Comparison of ENCODE assay signal across 1 cellular context in the genomic region with DNA sequence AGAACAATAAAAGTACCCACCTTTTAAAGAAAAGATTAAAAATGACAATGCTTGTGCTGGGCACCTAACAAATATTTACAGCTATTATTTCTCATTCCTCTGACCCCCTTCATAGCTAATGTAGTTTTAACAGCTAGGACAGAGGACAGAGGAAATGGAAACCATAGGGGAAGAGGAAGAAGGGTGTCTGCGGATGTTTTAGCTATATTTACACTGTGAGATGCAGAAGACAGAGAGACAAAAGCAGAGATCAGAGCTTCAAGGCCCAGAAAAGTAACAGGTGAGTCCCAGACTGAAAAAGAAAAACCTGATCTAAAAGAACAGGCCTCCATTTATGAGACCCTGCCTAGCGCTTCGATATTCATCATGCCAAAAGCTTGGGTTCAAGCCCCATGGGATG.
TF ChIP-seq lines count a peak whose summit lies in the region.

No MANE protein-coding gene starts in this region.

TF ChIP-seq in HepG2, 621 proteins besides CTCF, POLR2A, EP300 and RAD21 (continued from another document):
- TF ChIP-seq KIAA2018 (CRISPR knock-in tag; IDR thresholded peaks at IDR 0.05; ENCODE audit: borderline replicate concordance) (no peak), ZNF766 (CRISPR knock-in tag; IDR thresholded peaks at IDR 0.05; ENCODE audit: borderline replicate concordance) (no peak), ZNF572 (CRISPR knock-in tag; IDR thresholded peaks at IDR 0.05) (no peak), TP53 (CRISPR knock-in tag; conservative IDR thresholded peaks at IDR 0.05) (no peak), ZNF354B (CRISPR knock-in tag; IDR thresholded peaks at IDR 0.05) (no peak), ZNF432 (CRISPR knock-in tag; IDR thresholded peaks at IDR 0.05; ENCODE audit: borderline replicate concordance) (no peak), ADNP (CRISPR knock-in tag; IDR thresholded peaks at IDR 0.05) (no peak), HNRNPLL (IDR thresholded peaks at IDR 0.05; ENCODE audit: low read depth, low read length, poor library complexity, severe bottlenecking) (no peak), SMAD9 (CRISPR knock-in tag; IDR thresholded peaks at IDR 0.05) (no peak)
TF ChIP-seq in HepG2: peak in this region for 0.
